In genomic region chr3:146544013-146544928, GRCh38 we compare ENCODE assay signal across 8 cellular contexts. TPM values are rescaled to one million over a fixed set of nuclear protein-coding genes. Genes with fewer than 3 reads are reported as not detected.
DNase-seq lines count a peak whose midpoint lies in the region; ATAC-seq and TF ChIP-seq lines count a peak whose summit lies in the region.

Gene PLSCR1, minus strand, starts transcription at chr3:146544607. Its CDS starts 8,055 bp downstream, at chr3:146536552.

- peaks cover 8% of the 10 kb centered on the region for H3K36me3 Mint-ChIP-seq in type B pancreatic cell

- no peak for TF ChIP-seq CTCF in GM13976 (IDR thresholded peaks at IDR 0.05; ENCODE audit: borderline replicate concordance, control extremely low read depth, extremely low read depth, insufficient read depth, missing control alignments)
- TF ChIP-seq CTCF in type B pancreatic cell (conservative IDR thresholded peaks at IDR 0.05) = no peak

- H3K4me1 Mint-ChIP-seq in type B pancreatic cell (ENCODE audit: unreplicated experiment) = peaks cover 21% of the 10 kb centered on the region

- ATAC-seq in HG02678 (IDR thresholded peaks at IDR 0.05; ENCODE audit: unreplicated experiment) (peak; percentile 88), left cardiac atrium (peak; percentile 93 to 97)

- H3K27me3 Mint-ChIP-seq in type B pancreatic cell = no peaks in the 10 kb centered on the region

- H3K4me3 Mint-ChIP-seq in type B pancreatic cell = peak within 1 kb of the TSS; percentile 94

- H3K9me3 Mint-ChIP-seq in type B pancreatic cell = no peaks in the 10 kb centered on the region

- in situ Hi-C loops in GM13976 (cut with MboI; ENCODE audit: low sequenced_read_pairs, unreplicated experiment) = no loop called here

- DNase-seq in GM13976 (ENCODE audit: low spot score) (peak; percentile 80), NCI-H1105 treated with DMSO at 0.1 percent for 48 hours (lab: John Stamatoyannopoulos, UW) (peak; percentile 91), amniotic epithelial cell (ENCODE audit: low read depth) (peak; percentile 97), left cardiac atrium (peak; percentile 96), posterior cingulate gyrus (peak; percentile 28 to 95 (median 62)), type B pancreatic cell (ENCODE audit: extremely low spot score, unreplicated experiment) (peak; percentile 82)

- peak within 1 kb of the TSS; percentile 96 for H3K27ac Mint-ChIP-seq in type B pancreatic cell

- intact Hi-C loops in T-helper 1 cell treated with Interleukin-12 subunit alpha and Interleukin-12 subunit beta and Interleukin-4 antibody, amounts not matched to agents 30 ng/mL and 1 ng/mL, for 36 hours (cut with micrococcal nuclease) = loop anchor here (1.0 kb wide), 6 partner anchors 26 to 75 kb away; partner anchors contain the start of gene PLSCR2
- intact Hi-C loops in left cardiac atrium (cut with DNase I) (no loop called here), posterior cingulate gyrus (cut with DNase I) (no loop called here)

RNA-seq across cellular contexts. Expression of gene PLSCR1, which starts in this region (rescaled TPM):
- 222 and 229 TPM in 2 replicates for total RNA-seq in T-helper 1 cell treated with Interleukin-12 subunit alpha and Interleukin-12 subunit beta and Interleukin-4 antibody, amounts not matched to agents 30 ng/mL and 1 ng/mL, for 36 hours
- 10 to 100 TPM; 47.2 to 99.7 TPM for total RNA-seq in left cardiac atrium
- total RNA-seq in type B pancreatic cell (ENCODE audit: low replicate concordance) = 51.5 and 86.4 TPM in 2 replicates

Comparison
In these comparisons a context has a peak if more than half of its experiments do, and no peak if none do; other contexts are left out.
1. Peak in every context shown above with its lines: DNase-seq and ATAC-seq.